Comparison of ENCODE assay signal across 21 cellular contexts in the genomic region with DNA sequence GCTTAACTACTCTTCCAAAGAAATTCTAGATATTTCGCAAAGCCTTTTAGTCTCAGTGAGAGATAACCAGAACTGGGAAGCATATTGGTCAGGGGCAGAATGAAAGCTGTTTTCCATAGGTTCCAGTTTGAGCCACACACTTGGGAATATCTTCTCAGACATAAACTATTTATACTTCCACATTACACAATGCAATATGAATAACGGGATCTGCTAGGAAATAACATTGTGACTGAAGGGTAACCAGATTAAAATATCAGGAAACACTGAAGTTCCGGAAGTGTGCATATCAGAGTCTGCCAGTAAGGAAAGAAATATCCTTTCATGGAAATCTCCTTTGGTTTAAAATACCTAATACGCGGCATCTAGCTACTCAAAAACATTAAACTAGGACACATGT. TPM values are rescaled to one million over a fixed set of nuclear protein-coding genes. Genes with fewer than 3 reads are reported as not detected.
DNase-seq lines count a peak whose midpoint lies in the region; ATAC-seq, FAIRE-seq and TF ChIP-seq lines count a peak whose summit lies in the region.
"Had no signal": no experiment of that assay in that cellular context is flagged by ENCODE, and none has a peak within 500 bp of the region (broad histone marks: within the 10 kb centered on the region; RNA-seq: fewer than 3 reads in every experiment).

No MANE protein-coding gene starts in this region.

- no peaks in the 10 kb centered on the region for H3K27me3 Mint-ChIP-seq in dendritic cell treated with granulocyte-macrophage colony-stimulating factor and Interleukin-4, amounts not matched to agents 40 ng/mL and 50 ng/mL, for 4 days

- peaks cover 50% of the 10 kb centered on the region for H3K36me3 Mint-ChIP-seq in dendritic cell treated with granulocyte-macrophage colony-stimulating factor and Interleukin-4, amounts not matched to agents 40 ng/mL and 50 ng/mL, for 4 days (ENCODE audit: low read depth)

- no peak overlapping the region for H3K4me3 Mint-ChIP-seq in dendritic cell treated with granulocyte-macrophage colony-stimulating factor and Interleukin-4, amounts not matched to agents 40 ng/mL and 50 ng/mL, for 4 days

- ATAC-seq in heart left ventricle (peak in 2 of 4 donors; percentile 33 to 70), left cardiac atrium (no peak)
- ATAC-seq: A549, body of pancreas had no signal

- FAIRE-seq in urothelium cell line (lab: Jason Lieb, UNC): no peak
- FAIRE-seq: A549, keratinocyte, small intestine had no signal

- H3K4me3 ChIP-seq in heart left ventricle (peak overlapping the region in 2 of 12 donors; percentile 2 to 9), thyroid gland (replicated peaks in 1 of 3) (no peak overlapping the region)
- H3K4me3 ChIP-seq: A549, body of pancreas, coronary artery, HAP-1, SJSA1, tibial nerve had no signal

- peaks cover 0 to 4% (median 0%) of the 10 kb centered on the region in 9 donors for H3K36me3 ChIP-seq in heart left ventricle
- no peaks in the 10 kb centered on the region for H3K36me3 ChIP-seq in thyroid gland
- H3K36me3 ChIP-seq: HAP-1, SJSA1, tibial nerve had no signal

- H3K4me1 Mint-ChIP-seq in dendritic cell treated with granulocyte-macrophage colony-stimulating factor and Interleukin-4, amounts not matched to agents 40 ng/mL and 50 ng/mL, for 4 days (ENCODE audit: low read depth): peaks cover 17% of the 10 kb centered on the region

- TF ChIP-seq CTCF in heart left ventricle (IDR thresholded peaks at IDR 0.05) (no peak), thyroid gland (IDR thresholded peaks at IDR 0.05) (no peak)

- TF ChIP-seq POLR2A in heart left ventricle (IDR thresholded peaks at IDR 0.05) (no peak), thyroid gland (IDR thresholded peaks at IDR 0.05) (no peak)

- peak overlapping the region; percentile 81 for H3K27ac Mint-ChIP-seq in dendritic cell treated with granulocyte-macrophage colony-stimulating factor and Interleukin-4, amounts not matched to agents 40 ng/mL and 50 ng/mL, for 4 days

- intact Hi-C loops in heart left ventricle (cut with DNase I): loop anchor here in 1 of 10 donors (5.0 kb wide), 1 partner anchor 56 kb away; a partner anchor contains a TSS
- intact Hi-C loops in left cardiac atrium (cut with DNase I): no loop called here
- intact Hi-C loops in dendritic cell treated with granulocyte-macrophage colony-stimulating factor and Interleukin-4, amounts not matched to agents 40 ng/mL and 50 ng/mL, for 4 days (cut with micrococcal nuclease): no loop called here
- intact Hi-C loops in thyroid gland (cut with DNase I): no loop called here

- H3K27ac ChIP-seq in heart left ventricle (peak overlapping the region in 11 of 12 donors; percentile 14 to 67 (median 48)), thyroid gland (peak overlapping the region in 2 of 3 donors; percentile 22 to 34)
- H3K27ac ChIP-seq: A549, body of pancreas, coronary artery, SJSA1 had no signal

- 34 to 41% (median 36%) methylated on average over 5 of the region's 5 CpGs for WGBS in heart left ventricle, 4 donors
- WGBS in thyroid gland, 2 donors: 58 to 62% methylated on average over 5 of the region's 5 CpGs

- H3K27me3 ChIP-seq in heart left ventricle (no peaks in the 10 kb centered on the region), thyroid gland (no peaks in the 10 kb centered on the region)
- H3K27me3 ChIP-seq: body of pancreas, SJSA1, tibial nerve had no signal

- H3K9me3 ChIP-seq in heart left ventricle (no peaks in the 10 kb centered on the region), thyroid gland (no peaks in the 10 kb centered on the region)
- H3K9me3 ChIP-seq: A549, body of pancreas, HAP-1, SJSA1, tibial nerve had no signal

- DNase-seq in heart left ventricle (no peak), left cardiac atrium (no peak), lung microvascular endothelial cell (ENCODE audit: low read depth in 2 of 2) (peak; percentile 56 to 87), thyroid gland (no peak), urothelium cell line (ENCODE audit: low spot score) (no peak), NCI-H510A (lab: John Stamatoyannopoulos, UW) (no peak)
- no peak for DNase-seq in stimulated activated CD4-positive, alpha-beta T cell treated with anti-CD3 and anti-CD28 coated beads, Interleukin-15, amount 100 ng/mL, for 24 hours
- DNase-seq: activated CD4-positive, alpha-beta T cell treated with anti-CD3 and anti-CD28 coated beads, Interleukin-2, amount 50 U/mL, for 1 hour; activated naive CD4-positive, alpha-beta T cell treated with anti-CD3 and anti-CD28 coated beads, Interleukin-2, amount 50 U/mL, for 16 hours; body of pancreas; NCI-H1092; NCI-H524 treated with DMSO at 0.1 percent for 48 hours; small intestine; T1000 had no signal

- H3K9me3 Mint-ChIP-seq in dendritic cell treated with granulocyte-macrophage colony-stimulating factor and Interleukin-4, amounts not matched to agents 40 ng/mL and 50 ng/mL, for 4 days: no peaks in the 10 kb centered on the region

- H3K4me1 ChIP-seq in heart left ventricle (peaks cover 0 to 38% (median 0%) of the 10 kb centered on the region in 12 donors), thyroid gland (no peaks in the 10 kb centered on the region)
- H3K4me1 ChIP-seq: body of pancreas, HAP-1 had no signal

RNA-seq across cellular contexts. Expression of a gene that starts 56.4 kb away (rescaled TPM):
- total RNA-seq in heart left ventricle: 10 to 100 TPM in 1 of 9 donors, 1 to 10 TPM in 8; 1.6 to 17.7 (median 4.5) TPM
- polyA plus RNA-seq in heart left ventricle: 1 to 10 TPM in 1 of 2 donors, under 1 TPM in 1; 0.87 to 1.1 TPM
- total RNA-seq in left cardiac atrium: 1 to 10 TPM; 4.9 to 8.1 TPM
- 3.0 and 6.5 TPM in 2 replicates for total RNA-seq in lung microvascular endothelial cell
- 1 to 10 TPM; 3.4 to 7.0 (median 4.4) TPM for total RNA-seq in thyroid gland
- total RNA-seq: SJSA1 had no signal

Comparison
In these comparisons a context has a peak if more than half of its experiments do, and no peak if none do; other contexts are left out.
1. DNase-seq: peak in lung microvascular endothelial cell (2 of 2); none in heart left ventricle (0 of 5), left cardiac atrium (single experiment), thyroid gland (0 of 2), urothelium cell line (single experiment), stimulated activated CD4-positive, alpha-beta T cell treated with anti-CD3 and anti-CD28 coated beads, Interleukin-15, amount 100 ng/mL, for 24 hours (single experiment) and NCI-H510A (single experiment).